In genomic region chr9:135590486-135591079, GRCh38 we compare ENCODE assay signal across 24 cellular contexts. TPM values are rescaled to one million over a fixed set of nuclear protein-coding genes. Genes with fewer than 3 reads are reported as not detected.
A peak's percentile ranks its signal among the peaks of the same experiment; 100 is the strongest.
DNase-seq lines count a peak whose midpoint lies in the region; ATAC-seq and TF ChIP-seq lines count a peak whose summit lies in the region.
"Had no signal": no experiment of that assay in that cellular context is flagged by ENCODE, and none has a peak within 500 bp of the region (broad histone marks: within the 10 kb centered on the region; RNA-seq: fewer than 3 reads in every experiment).

No MANE protein-coding gene starts in this region.

- peaks cover 3% of the 10 kb centered on the region for H3K27me3 Mint-ChIP-seq in activated CD8-positive, alpha-beta memory T cell treated with anti-CD3 and anti-CD28 coated beads, Interleukin-2, amount 10 ng/mL, durations not matched to agents 7 days and 5 days
- H3K27me3 Mint-ChIP-seq in stimulated activated memory B cell treated with anti-CD40 and anti-IgM and Interleukin-4, amounts not matched to agents 10 μg/mL and 1 μg/mL and 100 μg/mL, for 72 hours, result peaks cover 42% of the 10 kb centered on the region

- no peak overlapping the region for H3K4me3 Mint-ChIP-seq in activated CD8-positive, alpha-beta memory T cell treated with anti-CD3 and anti-CD28 coated beads, Interleukin-2, amount 10 ng/mL, durations not matched to agents 7 days and 5 days
- no peak overlapping the region for H3K4me3 Mint-ChIP-seq in stimulated activated memory B cell treated with anti-CD40 and anti-IgM and Interleukin-4, amounts not matched to agents 10 μg/mL and 1 μg/mL and 100 μg/mL, for 72 hours
- H3K4me3 Mint-ChIP-seq: CD8-positive, alpha-beta T cell; GM23338 had no signal

- peak; percentile 40 for DNase-seq in activated CD8-positive, alpha-beta memory T cell treated with anti-CD3 and anti-CD28 coated beads for 24 hours
- no peak for DNase-seq in activated CD8-positive, alpha-beta memory T cell treated with anti-CD3 and anti-CD28 coated beads, Interleukin-2, amount 10 ng/mL, durations not matched to agents 7 days and 5 days
- DNase-seq in Peyer's patch, result peak in 2 of 3 donors; percentile 11 to 42
- DNase-seq in left lobe of liver (ENCODE audit: low spot score), result peak; percentile 34
- DNase-seq in stomach, result peak; percentile 14
- DNase-seq in T-helper 1 cell, result no peak
- no peak for DNase-seq in HuH-7.5 (ENCODE audit: low spot score)
- DNase-seq: 8988T; C1 segment of cervical spinal cord; CD8-positive, alpha-beta T cell; DND-41; HCEC 1CT; Karpas-422; MV-4-11; NCI-H1105 treated with DMSO at 0.1 percent for 48 hours; NCI-H2029 treated with DMSO at 0.1 percent for 48 hours; NCI-H226; NCI-H524; NCI-H82; SHP77 had no signal

- H3K27ac ChIP-seq in Peyer's patch, result no peak overlapping the region
- H3K27ac ChIP-seq in stomach, result no peak overlapping the region

- H3K36me3 ChIP-seq in Peyer's patch (no peaks in the 10 kb centered on the region), stomach (no peaks in the 10 kb centered on the region)

- H3K36me3 Mint-ChIP-seq in activated CD8-positive, alpha-beta memory T cell treated with anti-CD3 and anti-CD28 coated beads, Interleukin-2, amount 10 ng/mL, durations not matched to agents 7 days and 5 days, result no peaks in the 10 kb centered on the region
- no peaks in the 10 kb centered on the region for H3K36me3 Mint-ChIP-seq in stimulated activated memory B cell treated with anti-CD40 and anti-IgM and Interleukin-4, amounts not matched to agents 10 μg/mL and 1 μg/mL and 100 μg/mL, for 72 hours
- H3K36me3 Mint-ChIP-seq: CD8-positive, alpha-beta T cell had no signal

- CTCF ChIA-PET in activated CD8-positive, alpha-beta memory T cell treated with anti-CD3 and anti-CD28 coated beads, Interleukin-2, amount 10 ng/mL, durations not matched to agents 7 days and 5 days (lab: Charles Lee), result interaction anchor here (1.1 kb wide), 1 partner anchor 12 kb away, joined by 3 read pairs; no protein-coding TSS in a partner anchor

- no peak for TF ChIP-seq POLR2A in Peyer's patch (IDR thresholded peaks at IDR 0.05)
- no peak for TF ChIP-seq POLR2A in stomach (IDR thresholded peaks at IDR 0.05)

- no peak overlapping the region for H3K27ac Mint-ChIP-seq in activated CD8-positive, alpha-beta memory T cell treated with anti-CD3 and anti-CD28 coated beads, Interleukin-2, amount 10 ng/mL, durations not matched to agents 7 days and 5 days
- no peak overlapping the region for H3K27ac Mint-ChIP-seq in stimulated activated memory B cell treated with anti-CD40 and anti-IgM and Interleukin-4, amounts not matched to agents 10 μg/mL and 1 μg/mL and 100 μg/mL, for 72 hours
- H3K27ac Mint-ChIP-seq: CD8-positive, alpha-beta T cell; GM23338 had no signal

- H3K4me3 ChIP-seq in Peyer's patch (no peak overlapping the region), stomach (no peak overlapping the region)
- H3K4me3 ChIP-seq: GM23338 had no signal

- ATAC-seq in activated CD8-positive, alpha-beta memory T cell treated with anti-CD3 and anti-CD28 coated beads, Interleukin-2, amount 10 ng/mL, durations not matched to agents 7 days and 5 days, result no peak
- ATAC-seq in left lobe of liver, result no peak
- no peak for ATAC-seq in stimulated activated memory B cell treated with anti-CD40 and anti-IgM and Interleukin-4, amounts not matched to agents 10 μg/mL and 1 μg/mL and 100 μg/mL, for 72 hours
- ATAC-seq: CD8-positive, alpha-beta T cell; GM23338 had no signal

- no peaks in the 10 kb centered on the region for H3K9me3 ChIP-seq in Peyer's patch
- peaks cover 0 to 5% (median 0%) of the 10 kb centered on the region in 4 donors for H3K9me3 ChIP-seq in stomach

- no peaks in the 10 kb centered on the region for H3K27me3 ChIP-seq in Peyer's patch
- peaks cover 0 to 57% (median 6%) of the 10 kb centered on the region in 3 donors for H3K27me3 ChIP-seq in stomach

- intact Hi-C loops in stomach (cut with DNase I; ENCODE audit: low total_unique reads), result no loop called here

- TF ChIP-seq EP300 in stomach (IDR thresholded peaks at IDR 0.05), result no peak

- TF ChIP-seq CTCF in Peyer's patch (IDR thresholded peaks at IDR 0.05) (no peak), stomach (IDR thresholded peaks at IDR 0.05) (no peak)

- no peaks in the 10 kb centered on the region for H3K4me1 Mint-ChIP-seq in activated CD8-positive, alpha-beta memory T cell treated with anti-CD3 and anti-CD28 coated beads, Interleukin-2, amount 10 ng/mL, durations not matched to agents 7 days and 5 days
- H3K4me1 Mint-ChIP-seq in stimulated activated memory B cell treated with anti-CD40 and anti-IgM and Interleukin-4, amounts not matched to agents 10 μg/mL and 1 μg/mL and 100 μg/mL, for 72 hours, result no peaks in the 10 kb centered on the region
- H3K4me1 Mint-ChIP-seq: GM23338 had no signal

- 74 to 79% (median 75%) methylated on average over 24 to 25 of the region's 25 CpGs for WGBS in stomach, 5 donors

- H3K4me1 ChIP-seq in Peyer's patch, result no peaks in the 10 kb centered on the region
- H3K4me1 ChIP-seq in stomach, result no peaks in the 10 kb centered on the region

- no peaks in the 10 kb centered on the region for H3K9me3 Mint-ChIP-seq in activated CD8-positive, alpha-beta memory T cell treated with anti-CD3 and anti-CD28 coated beads, Interleukin-2, amount 10 ng/mL, durations not matched to agents 7 days and 5 days (ENCODE audit: low read depth)
- H3K9me3 Mint-ChIP-seq in stimulated activated memory B cell treated with anti-CD40 and anti-IgM and Interleukin-4, amounts not matched to agents 10 μg/mL and 1 μg/mL and 100 μg/mL, for 72 hours, result peaks cover 3% of the 10 kb centered on the region

RNA-seq across cellular contexts. Expression of gene PAEP, which starts 29.0 kb away (rescaled TPM):
- total RNA-seq in activated CD8-positive, alpha-beta memory T cell treated with anti-CD3 and anti-CD28 coated beads, Interleukin-2, amount 10 ng/mL, durations not matched to agents 7 days and 5 days, result not detected
- total RNA-seq in Peyer's patch, result not detected
- not detected for total RNA-seq in left lobe of liver
- total RNA-seq in stomach, result not detected
- polyA plus RNA-seq in stomach, result not detected
- total RNA-seq: CD8-positive, alpha-beta T cell; GM23338; M059J; OCI-LY7 had no signal
- polyA plus RNA-seq: GM23338 had no signal

RNA-seq across cellular contexts. Expression of gene OBP2A, which starts 44.7 kb away (rescaled TPM):
- total RNA-seq in activated CD8-positive, alpha-beta memory T cell treated with anti-CD3 and anti-CD28 coated beads, Interleukin-2, amount 10 ng/mL, durations not matched to agents 7 days and 5 days, result not detected
- total RNA-seq in Peyer's patch (not detected), left lobe of liver (not detected), stomach (not detected)
- polyA plus RNA-seq in stomach, result not detected
- total RNA-seq: CD8-positive, alpha-beta T cell; GM23338; M059J; OCI-LY7 had no signal
- polyA plus RNA-seq: GM23338 had no signal

RNA-seq across cellular contexts. Expression of gene GLT6D1, which starts 48.8 kb away (rescaled TPM):
- total RNA-seq in activated CD8-positive, alpha-beta memory T cell treated with anti-CD3 and anti-CD28 coated beads, Interleukin-2, amount 10 ng/mL, durations not matched to agents 7 days and 5 days, result not detected
- total RNA-seq in Peyer's patch, result not detected
- not detected for total RNA-seq in left lobe of liver
- not detected for total RNA-seq in stomach
- polyA plus RNA-seq in stomach, result not detected
- total RNA-seq: CD8-positive, alpha-beta T cell; GM23338; M059J; OCI-LY7 had no signal
- polyA plus RNA-seq: GM23338 had no signal

Comparison
In these comparisons a context has a peak if more than half of its experiments do, and no peak if none do; other contexts are left out.
1. DNase-seq: peak in activated CD8-positive, alpha-beta memory T cell treated with anti-CD3 and anti-CD28 coated beads for 24 hours (single experiment), Peyer's patch (2 of 3), left lobe of liver (single experiment) and stomach (single experiment); none in activated CD8-positive, alpha-beta memory T cell treated with anti-CD3 and anti-CD28 coated beads, Interleukin-2, amount 10 ng/mL, durations not matched to agents 7 days and 5 days (single experiment), T-helper 1 cell (0 of 5) and HuH-7.5 (single experiment).